In genomic region chr9:86804011-86804410, GRCh38 we compare ENCODE assay signal across 6 cellular contexts.
"Had no signal": no experiment of that assay in that cellular context is flagged by ENCODE, and none has a peak within 500 bp of the region (broad histone marks: within the 10 kb centered on the region; RNA-seq: fewer than 3 reads in every experiment).

No MANE protein-coding gene starts in this region.

- DNase-seq: GM23248, GOT3, H9, HCEC 1CT, IMR-90, KG1 had no signal

- H3K4me3 Mint-ChIP-seq: H9 had no signal
